In genomic region chr19:30174791-30175190, GRCh38 we compare ENCODE assay signal across 26 cellular contexts.
"Had no signal": no experiment of that assay in that cellular context is flagged by ENCODE, and none has a peak within 500 bp of the region (broad histone marks: within the 10 kb centered on the region; RNA-seq: fewer than 3 reads in every experiment).

No MANE protein-coding gene starts in this region.

- FAIRE-seq: pancreas, urothelium cell line had no signal

- H3K4me1 ChIP-seq: left ventricle myocardium inferior, prostate gland, suprapubic skin, tibial artery, upper lobe of right lung had no signal

- H3K4me3 Mint-ChIP-seq: naive thymus-derived CD4-positive, alpha-beta T cell; natural killer cell treated with Interleukin-12 subunit alpha and Interleukin-12 subunit beta and Interleukin-15 and Interleukin-18, amount 100 ng/mL, for 72 hours; stimulated activated effector memory CD8-positive, alpha-beta T cell treated with anti-CD3 and anti-CD28 coated beads, Interleukin-12 subunit alpha, Interleukin-12 subunit beta, amount 100 ng/mL, for 72 hours; stimulated activated naive CD8-positive, alpha-beta T cell treated with anti-CD3 and anti-CD28 coated beads, Interleukin-15, Interleukin-2, amounts not matched to agents 100 ng/mL and 50 ng/mL, for 24 hours had no signal

- H3K4me3 ChIP-seq: left ventricle myocardium inferior, lung, mucosa of descending colon, pancreas, prostate gland, skin epidermis, suprapubic skin, thoracic aorta, tibial artery, upper lobe of right lung had no signal

- H3K36me3 ChIP-seq: left ventricle myocardium inferior, pancreas, prostate gland, suprapubic skin, thoracic aorta, tibial artery, upper lobe of right lung had no signal

- H3K4me1 Mint-ChIP-seq: naive thymus-derived CD4-positive, alpha-beta T cell; stimulated activated effector memory CD8-positive, alpha-beta T cell treated with anti-CD3 and anti-CD28 coated beads, Interleukin-12 subunit alpha, Interleukin-12 subunit beta, amount 100 ng/mL, for 72 hours had no signal

- H3K27ac Mint-ChIP-seq: naive thymus-derived CD4-positive, alpha-beta T cell; natural killer cell treated with Interleukin-12 subunit alpha and Interleukin-12 subunit beta and Interleukin-15 and Interleukin-18, amount 100 ng/mL, for 72 hours; stimulated activated effector memory CD8-positive, alpha-beta T cell treated with anti-CD3 and anti-CD28 coated beads, Interleukin-12 subunit alpha, Interleukin-12 subunit beta, amount 100 ng/mL, for 72 hours; stimulated activated naive CD8-positive, alpha-beta T cell treated with anti-CD3 and anti-CD28 coated beads, Interleukin-15, Interleukin-2, amounts not matched to agents 100 ng/mL and 50 ng/mL, for 24 hours had no signal

- H3K27me3 ChIP-seq: pancreas, tibial artery, upper lobe of right lung had no signal

- DNase-seq: islet precursor cell; left ventricle myocardium inferior; mesendoderm; midbrain; naive thymus-derived CD4-positive, alpha-beta T cell; retina; right cardiac atrium; stimulated activated CD4-positive, alpha-beta T cell treated with anti-CD3 and anti-CD28 coated beads, Interleukin-12 subunit alpha, Interleukin-12 subunit beta, amount 100 ng/mL, for 4 hours; stimulated activated CD4-positive, alpha-beta T cell treated with anti-CD3 and anti-CD28 coated beads, Interleukin-15, amount 100 ng/mL, for 24 hours; stimulated activated CD4-positive, alpha-beta T cell treated with anti-CD3 and anti-CD28 coated beads, Interleukin-4, amount 100 ng/mL, for 24 hours; stimulated activated naive CD4-positive, alpha-beta T cell; tibial artery; trophoblast cell; upper lobe of right lung had no signal

- H3K36me3 Mint-ChIP-seq: stimulated activated effector memory CD8-positive, alpha-beta T cell treated with anti-CD3 and anti-CD28 coated beads, Interleukin-12 subunit alpha, Interleukin-12 subunit beta, amount 100 ng/mL, for 72 hours had no signal

- H3K27me3 Mint-ChIP-seq: stimulated activated naive CD8-positive, alpha-beta T cell treated with anti-CD3 and anti-CD28 coated beads, Interleukin-15, Interleukin-2, amounts not matched to agents 100 ng/mL and 50 ng/mL, for 24 hours had no signal

- H3K9me3 ChIP-seq: mucosa of descending colon, pancreas, prostate gland, suprapubic skin, thoracic aorta, upper lobe of right lung had no signal

- H3K27ac ChIP-seq: left ventricle myocardium inferior, pancreas, prostate gland, skin epidermis, suprapubic skin, thoracic aorta, tibial artery, upper lobe of right lung had no signal

- ATAC-seq: naive thymus-derived CD4-positive, alpha-beta T cell; natural killer cell treated with Interleukin-12 subunit alpha and Interleukin-12 subunit beta and Interleukin-15 and Interleukin-18, amount 100 ng/mL, for 72 hours; right cardiac atrium; sciatic nerve; stimulated activated effector memory CD8-positive, alpha-beta T cell treated with anti-CD3 and anti-CD28 coated beads, Interleukin-12 subunit alpha, Interleukin-12 subunit beta, amount 100 ng/mL, for 72 hours; upper lobe of right lung had no signal
